In genomic region chr1:225766967-225767413, GRCh38 we compare ENCODE assay signal across 9 cellular contexts. TPM values are rescaled to one million over a fixed set of nuclear protein-coding genes. Genes with fewer than 3 reads are reported as not detected.
DNase-seq lines count a peak whose midpoint lies in the region; ATAC-seq and TF ChIP-seq lines count a peak whose summit lies in the region.
"Had no signal": no experiment of that assay in that cellular context is flagged by ENCODE, and none has a peak within 500 bp of the region (broad histone marks: within the 10 kb centered on the region; RNA-seq: fewer than 3 reads in every experiment).

No MANE protein-coding gene starts in this region.

- no peak overlapping the region for H3K4me3 ChIP-seq in BJ (ENCODE audit: low read depth, low read length)

- peak; percentile 84 for ATAC-seq in omental fat pad (ENCODE audit: low FRiP score)

- TF ChIP-seq CTCF in BJ (IDR thresholded peaks at IDR 0.05; ENCODE audit: insufficient read depth, low read depth, low read length) (no peak), omental fat pad (IDR thresholded peaks at IDR 0.05) (no peak), GM13977 (IDR thresholded peaks at IDR 0.05; ENCODE audit: extremely low read depth, insufficient read depth, missing control alignments) (no peak)

- no peak for TF ChIP-seq POLR2A in erythroblast (IDR thresholded peaks at IDR 0.05; ENCODE audit: low read length)

- H3K27me3 ChIP-seq in BJ (ENCODE audit: control insufficient read depth, insufficient read depth, low read length), result no peaks in the 10 kb centered on the region

- CTCF ChIA-PET in BJ (lab: Yijun Ruan, JAX), result interaction anchor here (1.2 to 10.5 kb wide), 7 partner anchors 10 to 289 kb away, joined by 3 to 231 read pairs (median 4); partner anchors contain the start of genes SRP9 and TMEM63A

- DNase-seq in BJ (ENCODE audit: low read depth) (peak; percentile 69), NCI-H524 treated with DMSO at 0.1 percent for 48 hours (lab: John Stamatoyannopoulos, UW) (peak; percentile 32), erythroblast (lab: John Stamatoyannopoulos, UW) (peak; percentile 12 to 17), omental fat pad (ENCODE audit: low spot score) (no peak), pons (ENCODE audit: low spot score) (no peak), GM13977 (ENCODE audit: low spot score) (no peak), GM19238 (ENCODE audit: insufficient read length, low spot score) (no peak)
- DNase-seq in central memory CD4-positive, alpha-beta T cell, result no peak
- DNase-seq: MM.1S had no signal

- POLR2A ChIA-PET in BJ (lab: Charles Lee), result interaction anchor here (0.6 kb wide), 1 partner anchor 220 kb away, joined by 4 read pairs; no protein-coding TSS in a partner anchor

- H3K36me3 ChIP-seq in BJ (ENCODE audit: control insufficient read depth, insufficient read depth, low read length), result no peaks in the 10 kb centered on the region

- in situ Hi-C loops in GM13977 (cut with MboI; ENCODE audit: low pct_unique_long_range_greater_than_20kb, low sequenced_read_pairs, unreplicated experiment), result no loop called here

RNA-seq across cellular contexts. Expression of gene SRP9, which starts 10.6 kb away (rescaled TPM):
- 250 and 272 TPM in 2 replicates for polyA plus RNA-seq in BJ (2011; rRNA removed)
- 67.8 and 76.8 TPM in 2 replicates for polyA minus RNA-seq in BJ (2011; rRNA and poly(A)+ RNA removed)
- total RNA-seq in omental fat pad, result 100 to 1,000 TPM; 111 to 172 (median 141) TPM

RNA-seq across cellular contexts. Expression of gene EPHX1, which starts 42.9 kb away (rescaled TPM):
- polyA plus RNA-seq in BJ (2011; rRNA removed), result 17.9 and 34.3 TPM in 2 replicates
- 10.4 and 16.2 TPM in 2 replicates for polyA minus RNA-seq in BJ (2011; rRNA and poly(A)+ RNA removed)
- total RNA-seq in omental fat pad, result 100 to 1,000 TPM in 3 of 4 donors, 10 to 100 TPM in 1; 89.0 to 177 (median 156) TPM

Comparison
In these comparisons a context has a peak if more than half of its experiments do, and no peak if none do; other contexts are left out.
1. DNase-seq: peak in BJ (single experiment), NCI-H524 treated with DMSO at 0.1 percent for 48 hours (single experiment) and erythroblast (2 of 2); none in omental fat pad (single experiment), pons (single experiment), GM13977 (single experiment), central memory CD4-positive, alpha-beta T cell (single experiment) and GM19238 (single experiment).